24 cellular contexts compared by ENCODE assay signal in genomic region chr18:75592527-75592926, GRCh38.
DNase-seq lines count a peak whose midpoint lies in the region; ATAC-seq, FAIRE-seq and TF ChIP-seq lines count a peak whose summit lies in the region.
"Had no signal": no experiment of that assay in that cellular context is flagged by ENCODE, and none has a peak within 500 bp of the region (broad histone marks: within the 10 kb centered on the region; RNA-seq: fewer than 3 reads in every experiment).

No MANE protein-coding gene starts in this region.

- TF ChIP-seq CTCF in fibroblast of lung (conservative IDR thresholded peaks at IDR 0.05 in 1 of 2, IDR thresholded peaks at IDR 0.05 in 1 of 2; ENCODE audit: low read depth in 1 of 2, low read length in 2 of 2) = no peak

- DNase-seq in DMS53 (lab: John Stamatoyannopoulos, UW) (peak; percentile 24), DMS53 treated with DMSO at 0.1 percent for 48 hours (lab: John Stamatoyannopoulos, UW; ENCODE audit: unreplicated experiment) (no peak), CMK (ENCODE audit: low read depth) (peak; percentile 11), OCI-M1 (lab: John Stamatoyannopoulos, UW) (peak; percentile 2), fibroblast of lung (ENCODE audit: low read depth in 2 of 2) (peak; percentile 6 to 9), NCI-H345 treated with DMSO at 0.1 percent for 48 hours (lab: John Stamatoyannopoulos, UW; ENCODE audit: unreplicated experiment) (no peak), left ventricle myocardium superior (no peak), HTR-8/SVneo (ENCODE audit: insufficient read length, low spot score) (no peak)
- DNase-seq: Calu3; CD4-positive, CD25-positive, alpha-beta regulatory T cell; DND-41; GOT3; HFFc6; Karpas-422; MV-4-11; NCI-H1694 treated with DMSO at 0.1 percent for 48 hours; NCI-H2171; T-cell had no signal

- no peaks in the 10 kb centered on the region for H3K9me3 ChIP-seq in fibroblast of lung (ENCODE audit: control insufficient read depth, insufficient read depth, low read depth, low read length)

- no peak overlapping the region for H3K4me3 ChIP-seq in fibroblast of lung (replicated peaks in 1 of 4; ENCODE audit: control extremely low read depth in 1 of 4, insufficient read depth in 1 of 4, low read depth in 3 of 4, low read length in 4 of 4)
- H3K4me3 ChIP-seq: SK-N-MC had no signal

- H3K27me3 ChIP-seq in fibroblast of lung (ENCODE audit: control insufficient read depth, insufficient read depth, low read length) = no peaks in the 10 kb centered on the region

- no peak overlapping the region for H3K9ac ChIP-seq in fibroblast of lung (ENCODE audit: insufficient read depth, low read length)

- H3K4me1 ChIP-seq in fibroblast of lung (ENCODE audit: control insufficient read depth, extremely low read depth, insufficient read depth, low read length) = no peaks in the 10 kb centered on the region

- H2AFZ ChIP-seq in fibroblast of lung (ENCODE audit: low read length) = no peak overlapping the region

- intact Hi-C loops in left ventricle myocardium superior (cut with micrococcal nuclease) = no loop called here

- no peaks in the 10 kb centered on the region for H3K79me2 ChIP-seq in fibroblast of lung (ENCODE audit: control insufficient read depth, insufficient read depth, low read length)

- no peaks in the 10 kb centered on the region for H3K36me3 ChIP-seq in fibroblast of lung (ENCODE audit: control insufficient read depth, insufficient read depth, low read length)

- no peak overlapping the region for H3K4me2 ChIP-seq in fibroblast of lung (ENCODE audit: extremely low read depth, insufficient read depth, low read length)

- H4K20me1 ChIP-seq in fibroblast of lung (ENCODE audit: control insufficient read depth, extremely low read depth, insufficient read depth, low read length) = no peaks in the 10 kb centered on the region

- ATAC-seq in left ventricle myocardium superior = no peak
- ATAC-seq: Panc1, Right ventricle myocardium inferior, T-cell had no signal

- no peak for FAIRE-seq in HTR-8/SVneo (lab: Jason Lieb, UNC)
- FAIRE-seq: G401.6, GM12892 had no signal

- H3K27ac ChIP-seq in fibroblast of lung (ENCODE audit: insufficient read depth, low read length) = no peak overlapping the region
- H3K27ac ChIP-seq: 22Rv1, SK-N-MC had no signal

Comparison
In these comparisons a context has a peak if more than half of its experiments do, and no peak if none do; other contexts are left out.
1. DNase-seq: peak in DMS53 (single experiment), CMK (single experiment), OCI-M1 (single experiment) and fibroblast of lung (2 of 2); none in DMS53 treated with DMSO at 0.1 percent for 48 hours (single experiment), NCI-H345 treated with DMSO at 0.1 percent for 48 hours (single experiment), left ventricle myocardium superior (single experiment) and HTR-8/SVneo (single experiment).